Comparison of ENCODE assay signal across 10 cellular contexts in genomic region chr11:64861227-64861970, GRCh38. TPM values are rescaled to one million over a fixed set of nuclear protein-coding genes. Genes with fewer than 3 reads are reported as not detected.
DNase-seq lines count a peak whose midpoint lies in the region; ATAC-seq, FAIRE-seq and TF ChIP-seq lines count a peak whose summit lies in the region.
"Had no signal": no experiment of that assay in that cellular context is flagged by ENCODE, and none has a peak within 500 bp of the region (broad histone marks: within the 10 kb centered on the region; RNA-seq: fewer than 3 reads in every experiment).

No MANE protein-coding gene starts in this region.

- FAIRE-seq in kidney (lab: Jason Lieb, UNC): no peak
- FAIRE-seq: astrocyte, TTC549 had no signal

- peaks cover 63% of the 10 kb centered on the region for H3K4me1 ChIP-seq in Panc1 (ENCODE audit: control insufficient read depth, insufficient read depth, low read length)
- H3K4me1 ChIP-seq in stomach: peaks cover 79 to 98% (median 80%) of the 10 kb centered on the region in 4 donors
- peaks cover 21 to 46% of the 10 kb centered on the region in 2 donors for H3K4me1 ChIP-seq in kidney (ENCODE audit: control insufficient read depth in 1 of 2, insufficient read depth in 1 of 2, low read depth in 1 of 2, low read length in 2 of 2)

- no peak for TF ChIP-seq POLR2A in stomach (IDR thresholded peaks at IDR 0.05)

- no peak for TF ChIP-seq CTCF in Panc1 (IDR thresholded peaks at IDR 0.05)
- TF ChIP-seq CTCF in stomach (IDR thresholded peaks at IDR 0.05): no peak
- TF ChIP-seq CTCF in kidney (IDR thresholded peaks at IDR 0.05; ENCODE audit: borderline replicate concordance, extremely low read depth, insufficient read depth): no peak
- TF ChIP-seq CTCF in nephron progenitor cell (IDR thresholded peaks at IDR 0.05): no peak

- 69 to 90% (median 81%) methylated on average over 6 of the region's 6 CpGs for WGBS in stomach, 5 donors

- no peak overlapping the region for H3K9ac ChIP-seq in kidney (ENCODE audit: low read length in 2 of 2)

- no peaks in the 10 kb centered on the region for H3K27me3 Mint-ChIP-seq in activated CD4-positive, alpha-beta T cell treated with anti-CD3 and anti-CD28 coated beads for 36 hours
- H3K27me3 Mint-ChIP-seq in dendritic cell treated with granulocyte-macrophage colony-stimulating factor and Interleukin-4, amounts not matched to agents 40 ng/mL and 50 ng/mL, for 4 days: peaks cover 6% of the 10 kb centered on the region
- peaks cover under 1% of the 10 kb centered on the region for H3K27me3 Mint-ChIP-seq in nephron progenitor cell (ENCODE audit: low read depth, poor library complexity)

- intact Hi-C loops in activated CD4-positive, alpha-beta T cell treated with anti-CD3 and anti-CD28 coated beads for 36 hours (cut with DNase I, micrococcal nuclease): loop anchor here in 1 of 2 experiments (2.0 to 5.0 kb wide), 2 partner anchors 15 to 566 kb away; no protein-coding TSS in a partner anchor
- intact Hi-C loops in Panc1 (cut with micrococcal nuclease; ENCODE audit: unreplicated experiment): no loop called here
- intact Hi-C loops in dendritic cell treated with granulocyte-macrophage colony-stimulating factor and Interleukin-4, amounts not matched to agents 40 ng/mL and 50 ng/mL, for 4 days (cut with micrococcal nuclease): loop anchor here (2.0 kb wide), 1 partner anchor 17 kb away; the partner anchor contains the start of gene EHD1
- intact Hi-C loops in stomach (cut with DNase I; ENCODE audit: low total_unique reads): no loop called here
- intact Hi-C loops in kidney (cut with DNase I): no loop called here

- H3K27ac ChIP-seq in Panc1 (ENCODE audit: low read length) (0 out of 2 replicates have a peak overlapping the region, but pooled peaks have one; percentile 0), stomach (peak overlapping the region in 4 of 5 donors; percentile 86 to 94 (median 92)), kidney (ENCODE audit: low read depth in 2 of 2, low read length in 2 of 2) (no peak overlapping the region)

- H3K9me3 ChIP-seq in Panc1 (ENCODE audit: control insufficient read depth, insufficient read depth, low read depth, low read length) (no peaks in the 10 kb centered on the region), stomach (no peaks in the 10 kb centered on the region), kidney (ENCODE audit: control insufficient read depth in 1 of 2, low read length in 2 of 2) (no peaks in the 10 kb centered on the region)

- no peak for ATAC-seq in activated CD4-positive, alpha-beta T cell treated with anti-CD3 and anti-CD28 coated beads for 36 hours
- no peak for ATAC-seq in Panc1

- in situ Hi-C loops in Panc1 (cut with HindIII; ENCODE audit: low pct_unique_long_range_greater_than_20kb, low sequenced_read_pairs) (no loop called here), G401 (cut with HindIII; ENCODE audit: low sequenced_read_pairs) (no loop called here)

- TF ChIP-seq EP300 in stomach (IDR thresholded peaks at IDR 0.05): no peak

- no peak overlapping the region for H3K4me3 ChIP-seq in Panc1 (ENCODE audit: low read depth in 2 of 2, low read length in 2 of 2)
- H3K4me3 ChIP-seq in stomach: no peak overlapping the region
- no peak overlapping the region for H3K4me3 ChIP-seq in kidney (ENCODE audit: low read length in 2 of 2)

- no TSS peak for BruUV-seq in Panc1 (replicated peaks; lab: Mats Ljungman, UMichigan)

- H3K9me3 Mint-ChIP-seq in activated CD4-positive, alpha-beta T cell treated with anti-CD3 and anti-CD28 coated beads for 36 hours (ENCODE audit: low read depth): peaks cover 5% of the 10 kb centered on the region
- H3K9me3 Mint-ChIP-seq in dendritic cell treated with granulocyte-macrophage colony-stimulating factor and Interleukin-4, amounts not matched to agents 40 ng/mL and 50 ng/mL, for 4 days: no peaks in the 10 kb centered on the region
- no peaks in the 10 kb centered on the region for H3K9me3 Mint-ChIP-seq in nephron progenitor cell

- H3K36me3 Mint-ChIP-seq in activated CD4-positive, alpha-beta T cell treated with anti-CD3 and anti-CD28 coated beads for 36 hours (ENCODE audit: low read depth): peaks cover 46% of the 10 kb centered on the region
- H3K36me3 Mint-ChIP-seq in dendritic cell treated with granulocyte-macrophage colony-stimulating factor and Interleukin-4, amounts not matched to agents 40 ng/mL and 50 ng/mL, for 4 days (ENCODE audit: low read depth): peaks cover 31% of the 10 kb centered on the region
- H3K36me3 Mint-ChIP-seq in nephron progenitor cell (ENCODE audit: low read depth): peaks cover 13% of the 10 kb centered on the region

- H3K27me3 ChIP-seq in Panc1 (ENCODE audit: control insufficient read depth, insufficient read depth, low read length) (no peaks in the 10 kb centered on the region), stomach (no peaks in the 10 kb centered on the region)

- DNase-seq in activated CD4-positive, alpha-beta T cell treated with anti-CD3 and anti-CD28 coated beads for 36 hours: peak; percentile 50
- DNase-seq in activated CD4-positive, alpha-beta T cell treated with anti-CD3 and anti-CD28 coated beads, Interleukin-2, amount 50 U/mL, for 48 hours: no peak
- DNase-seq in Panc1 (ENCODE audit: low read depth, low spot score): no peak
- no peak for DNase-seq in stomach
- no peak for DNase-seq in kidney
- no peak for DNase-seq in G401 (ENCODE audit: low spot score)
- DNase-seq in nephron progenitor cell: no peak

- H3K4me1 Mint-ChIP-seq in activated CD4-positive, alpha-beta T cell treated with anti-CD3 and anti-CD28 coated beads for 36 hours: peaks cover 94% of the 10 kb centered on the region
- H3K4me1 Mint-ChIP-seq in dendritic cell treated with granulocyte-macrophage colony-stimulating factor and Interleukin-4, amounts not matched to agents 40 ng/mL and 50 ng/mL, for 4 days (ENCODE audit: low read depth): peaks cover 86% of the 10 kb centered on the region
- peaks cover 43% of the 10 kb centered on the region for H3K4me1 Mint-ChIP-seq in nephron progenitor cell

- no peaks in the 10 kb centered on the region for H3K36me3 ChIP-seq in Panc1 (ENCODE audit: control insufficient read depth, insufficient read depth, low read length)
- peaks cover 21 to 30% (median 25%) of the 10 kb centered on the region in 4 donors for H3K36me3 ChIP-seq in stomach
- H3K36me3 ChIP-seq in kidney (ENCODE audit: control insufficient read depth in 1 of 2, insufficient read depth in 2 of 2, low read length in 2 of 2): peaks cover 10 to 20% of the 10 kb centered on the region in 2 donors

- CTCF ChIA-PET in activated CD4-positive, alpha-beta T cell treated with anti-CD3 and anti-CD28 coated beads for 36 hours (lab: Charles Lee): interaction anchor here (0.6 to 8.4 kb wide), 7 partner anchors 8 to 666 kb away, joined by 3 to 139 read pairs (median 3); partner anchors contain the start of genes CDC42BPG and EHD1
- CTCF ChIA-PET in Panc1 (lab: Charles Lee): interaction anchor here (0.7 to 1.0 kb wide), 3 partner anchors 8 to 167 kb away, joined by 3 to 4 read pairs (median 3); no protein-coding TSS in a partner anchor

- peak overlapping the region; percentile 85 for H3K27ac Mint-ChIP-seq in activated CD4-positive, alpha-beta T cell treated with anti-CD3 and anti-CD28 coated beads for 36 hours
- H3K27ac Mint-ChIP-seq in dendritic cell treated with granulocyte-macrophage colony-stimulating factor and Interleukin-4, amounts not matched to agents 40 ng/mL and 50 ng/mL, for 4 days: peak overlapping the region; percentile 67
- H3K27ac Mint-ChIP-seq in nephron progenitor cell: no peak overlapping the region

- peak overlapping the region; percentile 51 for H3K4me3 Mint-ChIP-seq in activated CD4-positive, alpha-beta T cell treated with anti-CD3 and anti-CD28 coated beads for 36 hours
- H3K4me3 Mint-ChIP-seq in dendritic cell treated with granulocyte-macrophage colony-stimulating factor and Interleukin-4, amounts not matched to agents 40 ng/mL and 50 ng/mL, for 4 days: peak overlapping the region; percentile 37
- H3K4me3 Mint-ChIP-seq in nephron progenitor cell: no peak overlapping the region

- POLR2A ChIA-PET in activated CD4-positive, alpha-beta T cell treated with anti-CD3 and anti-CD28 coated beads for 36 hours (lab: Charles Lee): interaction anchor here (0.6 to 8.6 kb wide), 4 partner anchors 10 to 20 kb away, joined by 3 to 128 read pairs (median 10); partner anchors contain the start of gene EHD1
- POLR2A ChIA-PET in Panc1 (lab: Charles Lee): interaction anchor here (0.6 to 1.0 kb wide), 2 partner anchors 16 to 1089 kb away, joined by 5 to 11 read pairs; no protein-coding TSS in a partner anchor

RNA-seq across cellular contexts. Expression of gene CDC42BPG, which starts 16.9 kb away (rescaled TPM):
- total RNA-seq in activated CD4-positive, alpha-beta T cell treated with anti-CD3 and anti-CD28 coated beads for 36 hours: under 1 TPM; 0.28 to 0.39 TPM
- 4.1 TPM for total RNA-seq in Panc1 (2021; ENCODE audit: unreplicated experiment)
- 3.1 TPM for polyA plus RNA-seq in Panc1 (2012; ENCODE audit: insufficient read length)
- 10 to 100 TPM; 10.3 to 66.5 (median 53.3) TPM for total RNA-seq in stomach
- 10 to 100 TPM in 2 of 3 donors, 1 to 10 TPM in 1; 8.9 to 20.0 (median 10.9) TPM for polyA plus RNA-seq in stomach
- 20.7 TPM for total RNA-seq in kidney
- 4.5 TPM for polyA plus RNA-seq in kidney (ENCODE audit: insufficient read depth, low read depth, low replicate concordance)
- 1.6 and 2.3 TPM in 2 replicates for total RNA-seq in G401 (2014; rRNA removed; shearing (Covaris generic))

RNA-seq across cellular contexts. Expression of gene EHD1, which starts 17.0 kb away (rescaled TPM):
- 10 to 100 TPM; 71.0 to 73.6 TPM for total RNA-seq in activated CD4-positive, alpha-beta T cell treated with anti-CD3 and anti-CD28 coated beads for 36 hours
- total RNA-seq in Panc1 (2021; ENCODE audit: unreplicated experiment) (186 TPM), stomach (100 to 1,000 TPM in 2 of 5 donors, 10 to 100 TPM in 3; 23.3 to 160 (median 56.2) TPM), kidney (76.1 TPM)
- polyA plus RNA-seq in Panc1 (2012; ENCODE audit: insufficient read length): 280 TPM
- polyA plus RNA-seq in stomach (10 to 100 TPM; 17.9 to 24.6 (median 19.4) TPM), kidney (ENCODE audit: insufficient read depth, low read depth, low replicate concordance) (48.9 TPM)
- 25.3 and 32.4 TPM in 2 replicates for total RNA-seq in G401 (2014; rRNA removed; shearing (Covaris generic))

RNA-seq across cellular contexts. Expression of gene MEN1, which starts 51.0 kb away (rescaled TPM):
- 10 to 100 TPM; 34.8 to 38.5 TPM for total RNA-seq in activated CD4-positive, alpha-beta T cell treated with anti-CD3 and anti-CD28 coated beads for 36 hours
- total RNA-seq in Panc1 (2021; ENCODE audit: unreplicated experiment) (54.5 TPM), stomach (10 to 100 TPM in 4 of 5 donors, 1 to 10 TPM in 1; 9.4 to 62.5 (median 16.9) TPM), kidney (20.9 TPM)
- polyA plus RNA-seq in Panc1 (2012; ENCODE audit: insufficient read length): 84.8 TPM
- polyA plus RNA-seq in stomach (10 to 100 TPM; 12.9 to 16.4 (median 13.6) TPM), kidney (ENCODE audit: insufficient read depth, low read depth, low replicate concordance) (24.0 TPM)
- 12.3 and 13.9 TPM in 2 replicates for total RNA-seq in G401 (2014; rRNA removed; shearing (Covaris generic))

RNA-seq across cellular contexts. Expression of gene ATG2A, which starts 55.6 kb away (rescaled TPM):
- total RNA-seq in activated CD4-positive, alpha-beta T cell treated with anti-CD3 and anti-CD28 coated beads for 36 hours: 10 to 100 TPM; 15.8 to 16.7 TPM
- 28.8 TPM for total RNA-seq in Panc1 (2021; ENCODE audit: unreplicated experiment)
- polyA plus RNA-seq in Panc1 (2012; ENCODE audit: insufficient read length): 32.7 TPM
- total RNA-seq in stomach: 10 to 100 TPM; 14.3 to 77.6 (median 46.1) TPM
- polyA plus RNA-seq in stomach: 10 to 100 TPM; 12.2 to 18.7 (median 16.3) TPM
- total RNA-seq in kidney: 26.9 TPM
- polyA plus RNA-seq in kidney (ENCODE audit: insufficient read depth, low read depth, low replicate concordance): 16.8 TPM
- 15.8 and 20.5 TPM in 2 replicates for total RNA-seq in G401 (2014; rRNA removed; shearing (Covaris generic))

RNA-seq across cellular contexts. Expression of gene MAP4K2, which starts 58.4 kb away (rescaled TPM):
- 10 to 100 TPM; 54.0 to 57.3 TPM for total RNA-seq in activated CD4-positive, alpha-beta T cell treated with anti-CD3 and anti-CD28 coated beads for 36 hours
- total RNA-seq in Panc1 (2021; ENCODE audit: unreplicated experiment): 46.4 TPM
- 57.8 TPM for polyA plus RNA-seq in Panc1 (2012; ENCODE audit: insufficient read length)
- total RNA-seq in stomach: 10 to 100 TPM in 2 of 5 donors, 1 to 10 TPM in 3; 2.3 to 66.9 (median 9.0) TPM
- polyA plus RNA-seq in stomach: 10 to 100 TPM; 13.0 to 20.9 (median 13.8) TPM
- total RNA-seq in kidney: 12.5 TPM
- 15.4 TPM for polyA plus RNA-seq in kidney (ENCODE audit: insufficient read depth, low read depth, low replicate concordance)
- total RNA-seq in G401 (2014; rRNA removed; shearing (Covaris generic)): 24.7 and 26.6 TPM in 2 replicates

Comparison
In these comparisons a context has a peak if more than half of its experiments do, and no peak if none do; other contexts are left out.
1. H3K27ac ChIP-seq: peak in Panc1 (single experiment) and stomach (4 of 5); none in kidney (0 of 2).